Comparison of ENCODE assay signal across 22 cellular contexts in genomic region chr17:69535022-69535570, GRCh38.
DNase-seq lines count a peak whose midpoint lies in the region; ATAC-seq lines count a peak whose summit lies in the region.
"Had no signal": no experiment of that assay in that cellular context is flagged by ENCODE, and none has a peak within 500 bp of the region (broad histone marks: within the 10 kb centered on the region; RNA-seq: fewer than 3 reads in every experiment).

No MANE protein-coding gene starts in this region.

- no peaks in the 10 kb centered on the region for H3K4me1 Mint-ChIP-seq in activated T-helper 17 cell treated with anti-CD3 and anti-CD28 coated beads, Interleukin-2, amount 50 U/mL, for 72 hours
- H3K4me1 Mint-ChIP-seq: IgD-negative memory B cell had no signal

- no peaks in the 10 kb centered on the region for H3K9me3 Mint-ChIP-seq in activated T-helper 17 cell treated with anti-CD3 and anti-CD28 coated beads, Interleukin-2, amount 50 U/mL, for 72 hours
- H3K9me3 Mint-ChIP-seq: CD8-positive, alpha-beta T cell; IgD-negative memory B cell; T-cell had no signal

- peak; percentile 78 for ATAC-seq in left colon
- no peak for ATAC-seq in HG03469 (IDR thresholded peaks at IDR 0.05; ENCODE audit: unreplicated experiment)
- ATAC-seq in activated T-helper 17 cell treated with anti-CD3 and anti-CD28 coated beads, Interleukin-2, amount 50 U/mL, for 72 hours (replicated peaks), result no peak
- ATAC-seq: CD8-positive, alpha-beta T cell; HCT116; SK-N-SH treated with all-trans-retinoic acid at 6 μM for 48 hours; T-cell had no signal

- no peaks in the 10 kb centered on the region for H3K27me3 Mint-ChIP-seq in activated T-helper 17 cell treated with anti-CD3 and anti-CD28 coated beads, Interleukin-2, amount 50 U/mL, for 72 hours
- H3K27me3 Mint-ChIP-seq: IgD-negative memory B cell, T-cell had no signal

- intact Hi-C loops in left colon (cut with DNase I, micrococcal nuclease), result no loop called here

- H3K36me3 Mint-ChIP-seq in activated T-helper 17 cell treated with anti-CD3 and anti-CD28 coated beads, Interleukin-2, amount 50 U/mL, for 72 hours (ENCODE audit: low read depth), result peaks cover 56% of the 10 kb centered on the region

- no peak overlapping the region for H3K4me3 Mint-ChIP-seq in activated T-helper 17 cell treated with anti-CD3 and anti-CD28 coated beads, Interleukin-2, amount 50 U/mL, for 72 hours
- H3K4me3 Mint-ChIP-seq: CD8-positive, alpha-beta T cell; IgD-negative memory B cell; T-cell had no signal

- H3K27ac Mint-ChIP-seq in activated T-helper 17 cell treated with anti-CD3 and anti-CD28 coated beads, Interleukin-2, amount 50 U/mL, for 72 hours, result no peak overlapping the region
- H3K27ac Mint-ChIP-seq: IgD-negative memory B cell, T-cell had no signal

- DNase-seq in NCI-H1417 (lab: John Stamatoyannopoulos, UW) (peak in 2 of 3 experiments; percentile 11 to 67), NCI-H1417 treated with DMSO at 0.1 percent for 48 hours (lab: John Stamatoyannopoulos, UW) (no peak), DMS153 (lab: John Stamatoyannopoulos, UW) (peak; percentile 36), NCI-H748 treated with DMSO at 0.1 percent for 48 hours (lab: John Stamatoyannopoulos, UW) (peak; percentile 32), left colon (peak in 1 of 2 donors; percentile 16), SIG-M5 treated with dmso at 0.1 percent for 504 hours (lab: John Stamatoyannopoulos, UW; ENCODE audit: unreplicated experiment) (no peak)
- DNase-seq: C1 segment of cervical spinal cord; Calu3; CD8-positive, alpha-beta T cell; MV-4-11; NCI-H1436; NCI-H187 treated with DMSO at 0.1 percent for 48 hours; NCI-H446; NCI-H69; NK-92 treated with Interleukin-12 subunit alpha and Interleukin-12 subunit beta, amount 100 ng/mL, for 24 hours; SIG-M5; T-cell had no signal

Comparison
In these comparisons a context has a peak if more than half of its experiments do, and no peak if none do; other contexts are left out.
1. DNase-seq: peak in NCI-H1417 (2 of 3), DMS153 (single experiment) and NCI-H748 treated with DMSO at 0.1 percent for 48 hours (single experiment); none in NCI-H1417 treated with DMSO at 0.1 percent for 48 hours (single experiment) and SIG-M5 treated with dmso at 0.1 percent for 504 hours (single experiment).